Comparison of ENCODE assay signal across 13 cellular contexts in the genomic region with DNA sequence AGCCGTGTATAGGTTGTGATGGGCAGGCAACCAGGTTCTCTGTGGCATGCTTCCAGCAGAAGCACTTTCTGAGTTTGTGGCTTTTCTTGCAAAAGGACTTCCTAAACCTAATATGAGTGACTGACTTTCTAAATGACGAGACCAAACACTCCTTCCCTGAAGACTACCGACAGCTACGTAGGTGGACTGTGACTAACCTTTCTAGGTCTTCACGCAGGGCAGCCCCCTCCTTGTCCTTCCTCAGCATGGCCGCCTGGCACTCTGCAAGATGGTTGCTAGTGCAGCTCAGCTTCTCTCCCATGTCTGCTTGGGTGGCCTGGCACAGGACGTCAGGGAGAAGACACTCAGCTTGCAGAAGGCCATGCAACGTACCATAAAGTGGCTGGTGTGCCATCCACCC. TPM values are rescaled to one million over a fixed set of nuclear protein-coding genes. Genes with fewer than 3 reads are reported as not detected.
DNase-seq lines count a peak whose midpoint lies in the region; ATAC-seq, FAIRE-seq and TF ChIP-seq lines count a peak whose summit lies in the region.
"Had no signal": no experiment of that assay in that cellular context is flagged by ENCODE, and none has a peak within 500 bp of the region (broad histone marks: within the 10 kb centered on the region; RNA-seq: fewer than 3 reads in every experiment).

No MANE protein-coding gene starts in this region.

- peaks cover 92% of the 10 kb centered on the region for H3K36me3 Mint-ChIP-seq in activated CD4-positive, alpha-beta T cell treated with anti-CD3 and anti-CD28 coated beads, Interleukin-2, amount 10 ng/mL, durations not matched to agents 24 days and 14 days (ENCODE audit: low read depth)

- no peak overlapping the region for H3K4ac ChIP-seq in mesenchymal stem cell (ENCODE audit: low read depth in 1 of 2, low read length in 2 of 2)

- H3K18ac ChIP-seq in mesenchymal stem cell (ENCODE audit: low read depth in 1 of 2, low read length in 2 of 2), result no peak overlapping the region

- no peak overlapping the region for H2AFZ ChIP-seq in mesenchymal stem cell (ENCODE audit: low read depth, low read length)

- peaks cover 9% of the 10 kb centered on the region for H3K79me1 ChIP-seq in mesenchymal stem cell (replicated peaks; ENCODE audit: low read length, poor library complexity, severe bottlenecking)

- H2BK120ac ChIP-seq in mesenchymal stem cell (ENCODE audit: low read depth, low read length), result no peak overlapping the region

- H3K4me3 Mint-ChIP-seq in activated CD4-positive, alpha-beta T cell treated with anti-CD3 and anti-CD28 coated beads, Interleukin-2, amount 10 ng/mL, durations not matched to agents 24 days and 14 days, result peak overlapping the region; percentile 67

- H3K9ac ChIP-seq in mesenchymal stem cell (ENCODE audit: low read length), result no peak overlapping the region

- peak overlapping the region; percentile 81 for H3K27ac Mint-ChIP-seq in activated CD4-positive, alpha-beta T cell treated with anti-CD3 and anti-CD28 coated beads, Interleukin-2, amount 10 ng/mL, durations not matched to agents 24 days and 14 days

- H3K4me3 ChIP-seq in mesenchymal stem cell (ENCODE audit: insufficient read depth in 1 of 2, low read depth in 1 of 2, low read length in 2 of 2), result no peak overlapping the region
- H3K4me3 ChIP-seq: heart left ventricle, ovary, vagina had no signal

- no peak overlapping the region for H3K14ac ChIP-seq in mesenchymal stem cell (ENCODE audit: low read length in 2 of 2)

- H3K9me3 ChIP-seq in mesenchymal stem cell (ENCODE audit: control insufficient read depth, low read length), result peaks cover 7% of the 10 kb centered on the region
- H3K9me3 ChIP-seq: heart left ventricle, ovary, vagina had no signal

- no peak overlapping the region for H4K8ac ChIP-seq in mesenchymal stem cell (ENCODE audit: low read length)

- 95% methylated on average over 8 of the region's 8 CpGs for WGBS in mesenchymal stem cell

- no peaks in the 10 kb centered on the region for H3K27me3 ChIP-seq in mesenchymal stem cell (ENCODE audit: control insufficient read depth in 1 of 2, insufficient read depth in 1 of 2, low read length in 2 of 2)
- H3K27me3 ChIP-seq: heart left ventricle, ovary, vagina had no signal

- no peak for TF ChIP-seq POLR2A in GM12891 (IDR thresholded peaks at IDR 0.05; ENCODE audit: low read depth, low read length)
- no peak for TF ChIP-seq POLR2A in H54 (IDR thresholded peaks at IDR 0.05; ENCODE audit: low read depth, low read length)

- no peaks in the 10 kb centered on the region for H3K27me3 Mint-ChIP-seq in activated CD4-positive, alpha-beta T cell treated with anti-CD3 and anti-CD28 coated beads, Interleukin-2, amount 10 ng/mL, durations not matched to agents 24 days and 14 days

- H3K4me1 ChIP-seq in mesenchymal stem cell (ENCODE audit: control insufficient read depth, insufficient read depth, low read depth, low read length), result peaks cover 19% of the 10 kb centered on the region

- H2BK15ac ChIP-seq in mesenchymal stem cell (ENCODE audit: low read depth, poor library complexity, severe bottlenecking), result no peak overlapping the region

- peak; percentile 52 for ATAC-seq in GM21717 (IDR thresholded peaks at IDR 0.05; ENCODE audit: unreplicated experiment)
- ATAC-seq: heart left ventricle had no signal

- FAIRE-seq in GM12891 (lab: Jason Lieb, UNC) (peak; percentile 96), H54 (lab: Jason Lieb, UNC) (no peak)

- intact Hi-C loops in activated CD4-positive, alpha-beta T cell treated with anti-CD3 and anti-CD28 coated beads, Interleukin-2, amount 10 ng/mL, durations not matched to agents 24 days and 14 days (cut with micrococcal nuclease), result loop anchor here (1.0 to 5.0 kb wide), 7 partner anchors 8 to 407 kb away; partner anchors contain the start of gene CCR5
- intact Hi-C loops in posterior vena cava (cut with DNase I), result no loop called here

- DNase-seq in GM12891 (ENCODE audit: insufficient read length, low spot score), result peak; percentile 53
- peak; percentile 80 for DNase-seq in activated CD4-positive, alpha-beta T cell treated with anti-CD3 and anti-CD28 coated beads, Interleukin-2, amount 10 ng/mL, durations not matched to agents 24 days and 14 days
- DNase-seq in posterior vena cava (ENCODE audit: low spot score), result peak; percentile 58
- no peak for DNase-seq in H54 (ENCODE audit: insufficient read length, low spot score)
- DNase-seq in mesenchymal stem cell, result no peak
- DNase-seq in NCI-H2081 treated with DMSO at 0.1 percent for 48 hours (lab: John Stamatoyannopoulos, UW), result no peak
- no peak for DNase-seq in NCI-H69 (lab: John Stamatoyannopoulos, UW)
- DNase-seq: COR-L47, heart left ventricle, ovary, WERI-Rb-1 had no signal

- H2BK5ac ChIP-seq in mesenchymal stem cell (ENCODE audit: low read depth, low read length, poor library complexity, severe bottlenecking), result no peak overlapping the region

- H2BK12ac ChIP-seq in mesenchymal stem cell (ENCODE audit: low read length in 2 of 2), result no peak overlapping the region

- peaks cover 69% of the 10 kb centered on the region for H3K4me1 Mint-ChIP-seq in activated CD4-positive, alpha-beta T cell treated with anti-CD3 and anti-CD28 coated beads, Interleukin-2, amount 10 ng/mL, durations not matched to agents 24 days and 14 days

- H3K4me2 ChIP-seq in mesenchymal stem cell (ENCODE audit: low read length, poor library complexity, severe bottlenecking), result no peak overlapping the region

- H3K23ac ChIP-seq in mesenchymal stem cell (ENCODE audit: low read length in 2 of 2), result no peak overlapping the region

- H2AK5ac ChIP-seq in mesenchymal stem cell (ENCODE audit: low read length, severe bottlenecking), result no peak overlapping the region

- H3K27ac ChIP-seq in mesenchymal stem cell (ENCODE audit: low read length, poor library complexity, severe bottlenecking), result no peak overlapping the region
- H3K27ac ChIP-seq: ovary, WERI-Rb-1 had no signal

- no peak overlapping the region for H4K91ac ChIP-seq in mesenchymal stem cell (ENCODE audit: low read length)

- peaks cover 73 to 98% of the 10 kb centered on the region in 2 experiments for H3K36me3 ChIP-seq in mesenchymal stem cell (ENCODE audit: control insufficient read depth in 1 of 2, insufficient read depth in 2 of 2, low read depth in 1 of 2, low read length in 2 of 2)
- H3K36me3 ChIP-seq: ovary had no signal

- no peaks in the 10 kb centered on the region for H3K9me3 Mint-ChIP-seq in activated CD4-positive, alpha-beta T cell treated with anti-CD3 and anti-CD28 coated beads, Interleukin-2, amount 10 ng/mL, durations not matched to agents 24 days and 14 days

TF ChIP-seq in GM12891, 5 proteins besides CTCF, POLR2A, EP300 and RAD21:
- TF ChIP-seq POLR2AphosphoS5 (IDR thresholded peaks at IDR 0.05; ENCODE audit: low read depth, low read length) (no peak), TAF1 (IDR thresholded peaks at IDR 0.05; ENCODE audit: low read depth, low read length) (no peak), SPI1 (IDR thresholded peaks at IDR 0.05; ENCODE audit: low read depth, low read length) (peak; percentile 41; the same call in 1 of the 2 replicates), POU2F2 (IDR thresholded peaks at IDR 0.05; ENCODE audit: low read depth, low read length) (no peak), PAX5 (IDR thresholded peaks at IDR 0.05; ENCODE audit: insufficient read depth, low read length, severe bottlenecking) (no peak)

RNA-seq across cellular contexts. Expression of gene CXCR6, which starts 20.9 kb away (rescaled TPM):
- polyA plus RNA-seq in GM12891 (2012; ENCODE audit: low read depth, missing spikeins), result 0.26 TPM
- total RNA-seq in activated CD4-positive, alpha-beta T cell treated with anti-CD3 and anti-CD28 coated beads, Interleukin-2, amount 10 ng/mL, durations not matched to agents 24 days and 14 days, result 15.2 TPM in 2 replicates
- total RNA-seq in posterior vena cava, result under 1 TPM; 0.42 to 0.76 TPM
- polyA plus RNA-seq in mesenchymal stem cell (2013, experiment 1 of 2), result not detected
- not detected for polyA plus RNA-seq in mesenchymal stem cell (2013, experiment 2 of 2)

RNA-seq across cellular contexts. Expression of gene FYCO1, which starts 31.5 kb away (rescaled TPM):
- 4.2 TPM for polyA plus RNA-seq in GM12891 (2012; ENCODE audit: low read depth, missing spikeins)
- total RNA-seq in activated CD4-positive, alpha-beta T cell treated with anti-CD3 and anti-CD28 coated beads, Interleukin-2, amount 10 ng/mL, durations not matched to agents 24 days and 14 days, result 16.5 and 16.8 TPM in 2 replicates
- 10 to 100 TPM; 67.4 to 99.0 TPM for total RNA-seq in posterior vena cava
- 20.3 TPM for polyA plus RNA-seq in mesenchymal stem cell (2013, experiment 1 of 2)
- 19.9 TPM for polyA plus RNA-seq in mesenchymal stem cell (2013, experiment 2 of 2)

Comparison
In these comparisons a context has a peak if more than half of its experiments do, and no peak if none do; other contexts are left out.
1. DNase-seq: peak in GM12891 (single experiment), activated CD4-positive, alpha-beta T cell treated with anti-CD3 and anti-CD28 coated beads, Interleukin-2, amount 10 ng/mL, durations not matched to agents 24 days and 14 days (single experiment) and posterior vena cava (single experiment); none in H54 (single experiment), mesenchymal stem cell (single experiment), NCI-H2081 treated with DMSO at 0.1 percent for 48 hours (single experiment) and NCI-H69 (single experiment).